Comparison of ENCODE assay signal across 1 cellular context in the genomic region with DNA sequence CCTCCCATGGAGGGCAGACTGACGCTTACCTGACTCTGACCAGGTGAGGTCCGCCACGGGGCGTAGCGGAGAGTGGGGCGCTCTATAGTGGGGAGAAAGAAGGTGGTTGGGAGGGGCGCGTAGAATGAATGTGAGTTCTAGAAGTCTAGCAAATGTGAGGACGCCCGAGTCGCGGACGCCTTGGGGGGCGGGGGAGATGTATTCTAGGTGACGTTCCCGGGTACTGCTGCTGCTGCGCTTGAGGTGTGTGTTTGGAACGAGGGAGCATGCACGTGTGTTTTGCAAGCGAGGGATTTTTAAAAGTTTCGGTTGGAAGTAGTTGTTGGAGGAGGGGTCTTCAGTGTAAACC.
TF ChIP-seq lines count a peak whose summit lies in the region.

No MANE protein-coding gene starts in this region.

TF ChIP-seq in GM23338, 12 proteins besides CTCF, POLR2A, EP300 and RAD21 (continued from another document):
- TF ChIP-seq, protein P1, sequence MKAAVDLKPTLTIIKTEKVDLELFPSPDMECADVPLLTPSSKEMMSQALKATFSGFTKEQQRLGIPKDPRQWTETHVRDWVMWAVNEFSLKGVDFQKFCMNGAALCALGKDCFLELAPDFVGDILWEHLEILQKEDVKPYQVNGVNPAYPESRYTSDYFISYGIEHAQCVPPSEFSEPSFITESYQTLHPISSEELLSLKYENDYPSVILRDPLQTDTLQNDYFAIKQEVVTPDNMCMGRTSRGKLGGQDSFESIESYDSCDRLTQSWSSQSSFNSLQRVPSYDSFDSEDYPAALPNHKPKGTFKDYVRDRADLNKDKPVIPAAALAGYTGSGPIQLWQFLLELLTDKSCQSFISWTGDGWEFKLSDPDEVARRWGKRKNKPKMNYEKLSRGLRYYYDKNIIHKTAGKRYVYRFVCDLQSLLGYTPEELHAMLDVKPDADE (IDR thresholded peaks at IDR 0.05) = no peak
- no peak for TF ChIP-seq JUNB (IDR thresholded peaks at IDR 0.05; ENCODE audit: unreplicated experiment)
